8 cellular contexts compared by ENCODE assay signal in the genomic region with DNA sequence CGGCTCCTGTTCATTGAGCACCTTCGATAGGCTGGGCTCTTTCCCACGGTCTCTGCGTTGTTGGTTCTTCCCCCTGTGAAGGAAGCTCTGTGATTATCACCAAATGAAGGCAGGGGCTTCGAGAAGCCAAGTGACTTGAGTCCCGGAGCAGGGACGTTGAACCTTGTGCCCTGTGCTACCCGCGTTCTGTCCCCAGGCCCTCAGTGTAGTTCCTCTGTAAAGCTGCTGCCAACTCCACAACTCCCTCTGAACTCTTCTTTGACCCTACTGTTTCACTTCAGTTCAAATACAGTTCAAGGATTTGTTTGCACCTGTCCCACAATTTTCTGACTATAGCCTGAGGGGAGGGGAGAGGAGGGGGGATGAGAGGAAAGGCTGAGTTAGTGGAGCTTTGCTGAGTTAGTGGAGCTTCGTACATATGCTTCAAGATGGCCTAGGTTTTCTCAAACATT. TPM values are rescaled to one million over a fixed set of nuclear protein-coding genes. Genes with fewer than 3 reads are reported as not detected.
DNase-seq lines count a peak whose midpoint lies in the region; ATAC-seq, FAIRE-seq and TF ChIP-seq lines count a peak whose summit lies in the region.

No MANE protein-coding gene starts in this region.

- H3K9ac ChIP-seq in Loucy (ENCODE audit: low read depth, low read length, poor library complexity, severe bottlenecking) = peak overlapping the region; percentile 88

- H3K4me2 ChIP-seq in Loucy (ENCODE audit: low read depth, low read length, poor library complexity, severe bottlenecking) = peak overlapping the region; percentile 90

- H3K79me2 ChIP-seq in Loucy (ENCODE audit: insufficient read depth, low read length) = peaks cover 12% of the 10 kb centered on the region

- peaks cover 11% of the 10 kb centered on the region for H3K4me1 ChIP-seq in Loucy (ENCODE audit: insufficient read depth, low read length, poor library complexity, severe bottlenecking)
- peaks cover 7% of the 10 kb centered on the region for H3K4me1 ChIP-seq in mononuclear cell (ENCODE audit: insufficient read depth, low read length)

- H3K27me3 ChIP-seq in Loucy (ENCODE audit: insufficient read depth, low read length, poor library complexity, severe bottlenecking) (no peaks in the 10 kb centered on the region), bronchial epithelial cell (ENCODE audit: control insufficient read depth, insufficient read depth, low read length) (no peaks in the 10 kb centered on the region), mononuclear cell (ENCODE audit: insufficient read depth, low read length) (no peaks in the 10 kb centered on the region)

- H3K4me3 ChIP-seq in GM12875 (ENCODE audit: low read depth, low read length) = peak overlapping the region; percentile 50
- peak overlapping the region; percentile 91 for H3K4me3 ChIP-seq in Loucy (ENCODE audit: low read length, poor library complexity, severe bottlenecking)
- peak overlapping the region; percentile 60 for H3K4me3 ChIP-seq in bronchial epithelial cell (ENCODE audit: low read depth, low read length)
- peak overlapping the region; percentile 71 for H3K4me3 ChIP-seq in mononuclear cell (ENCODE audit: low read length)

- H3K36me3 ChIP-seq in Loucy (ENCODE audit: insufficient read depth, low read length) (no peaks in the 10 kb centered on the region), bronchial epithelial cell (ENCODE audit: control insufficient read depth, insufficient read depth, low read length) (peaks cover 2% of the 10 kb centered on the region)

- no peak for FAIRE-seq in bronchial epithelial cell (lab: Jason Lieb, UNC)

- no peaks in the 10 kb centered on the region for H3F3A ChIP-seq in Loucy (ENCODE audit: low read depth)

- H3K9me2 ChIP-seq in Loucy (replicated peaks; ENCODE audit: low read depth, low read length) = no peaks in the 10 kb centered on the region

- peak overlapping the region; percentile 76; the same call in 1 of the 2 replicates for H2AFZ ChIP-seq in Loucy (ENCODE audit: low read length)

- no peak for ATAC-seq in HG03442 (IDR thresholded peaks at IDR 0.05; ENCODE audit: unreplicated experiment)

- H4K20me1 ChIP-seq in Loucy (ENCODE audit: insufficient read depth, low read length, poor library complexity, severe bottlenecking) = no peaks in the 10 kb centered on the region

- H3K9me3 ChIP-seq in Loucy (ENCODE audit: insufficient read depth, low read depth, low read length) (no peaks in the 10 kb centered on the region), mononuclear cell (ENCODE audit: low read depth, low read length) (no peaks in the 10 kb centered on the region)

- DNase-seq in bronchial epithelial cell (ENCODE audit: low read depth) (no peak), T1000 (lab: John Stamatoyannopoulos, UW) (no peak), ecto neural progenitor cell (ENCODE audit: low spot score) (no peak), cerebellar nuclear complex (lab: John Stamatoyannopoulos, UW) (no peak)

- no peak for TF ChIP-seq CTCF in GM12875 (IDR thresholded peaks at IDR 0.05; ENCODE audit: borderline replicate concordance, insufficient read depth, low read depth, low read length)
- no peak for TF ChIP-seq CTCF in Loucy (conservative IDR thresholded peaks at IDR 0.05; ENCODE audit: low read length)
- no peak for TF ChIP-seq CTCF in bronchial epithelial cell (IDR thresholded peaks at IDR 0.05; ENCODE audit: insufficient read depth, low read length, severe bottlenecking)

RNA-seq across cellular contexts. Expression of gene PHF8, which starts 0.6 kb away (rescaled TPM):
- total RNA-seq in bronchial epithelial cell = 12.6 and 15.4 TPM in 2 replicates
- total RNA-seq in mononuclear cell = 61.0 TPM
